9 cellular contexts compared by ENCODE assay signal in the genomic region with DNA sequence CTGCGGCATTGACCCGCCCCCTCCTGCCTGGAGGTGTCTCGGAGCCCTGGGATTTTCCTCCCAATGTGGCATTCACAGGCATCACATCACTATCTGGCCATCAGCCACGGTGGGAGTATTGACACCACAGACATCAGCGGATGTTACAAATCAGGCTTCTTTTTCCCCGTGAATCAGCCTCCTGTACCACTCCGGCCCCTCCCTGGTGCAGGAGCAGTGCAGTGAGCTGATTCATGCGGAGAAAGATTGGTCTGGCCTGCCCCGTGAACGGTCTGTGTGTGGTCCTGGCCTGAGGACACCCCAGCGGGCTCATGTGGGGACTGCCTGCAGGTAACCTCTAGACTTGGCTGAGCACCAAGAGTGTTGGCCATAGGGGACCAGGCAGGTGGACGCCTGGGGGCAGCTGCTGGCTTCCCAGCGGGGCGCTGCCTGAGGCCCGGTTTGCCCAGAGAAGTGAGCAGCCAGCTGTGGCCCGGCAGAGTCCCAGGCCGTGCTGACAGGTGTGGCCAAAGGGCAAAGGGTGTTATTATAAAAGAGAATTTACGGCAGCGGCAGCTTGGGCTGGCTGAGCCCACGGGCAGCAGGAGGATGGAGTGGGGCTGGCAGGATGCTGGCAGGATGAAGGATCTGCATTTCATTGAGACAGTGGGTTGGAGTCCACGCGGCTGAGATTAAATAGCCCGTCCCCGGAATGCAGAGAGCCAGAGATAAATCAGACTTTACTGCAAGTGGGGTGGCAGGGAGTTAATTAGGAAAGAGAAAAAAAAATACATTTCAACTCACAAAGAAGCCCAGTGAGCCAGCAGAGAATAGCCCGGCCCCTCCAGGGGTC. TPM values are rescaled to one million over a fixed set of nuclear protein-coding genes. Genes with fewer than 3 reads are reported as not detected.
DNase-seq lines count a peak whose midpoint lies in the region; ATAC-seq and TF ChIP-seq lines count a peak whose summit lies in the region.
"Had no signal": no experiment of that assay in that cellular context is flagged by ENCODE, and none has a peak within 500 bp of the region (broad histone marks: within the 10 kb centered on the region; RNA-seq: fewer than 3 reads in every experiment).

No MANE protein-coding gene starts in this region.

- no peak overlapping the region for H3K27ac ChIP-seq in HEK293 (ENCODE audit: extremely low read depth, low read depth, low read length)

- CTCF ChIA-PET in HEK293 (lab: Yijun Ruan, JAX) = interaction anchor here (0.6 to 2.3 kb wide), 3 partner anchors 11 to 1757 kb away, joined by 3 to 12 read pairs (median 4); no protein-coding TSS in a partner anchor

- H3K9me3 ChIP-seq in HEK293 (ENCODE audit: control insufficient read depth, insufficient read depth, low read depth, low read length) = no peaks in the 10 kb centered on the region

- H3K36me3 ChIP-seq in HEK293 (ENCODE audit: control insufficient read depth in 2 of 2, insufficient read depth in 1 of 2, low read length in 2 of 2) = no peaks in the 10 kb centered on the region

- no peak for ATAC-seq in GM18867 (IDR thresholded peaks at IDR 0.05; ENCODE audit: unreplicated experiment)

- TF ChIP-seq CTCF in HEK293 (tag by site-specific recombination; IDR thresholded peaks at IDR 0.05) = no peak

- DNase-seq in A172 (ENCODE audit: low spot score) (peak; percentile 98), SW480 (ENCODE audit: low spot score) (peak; percentile 72), iPS-NIHi11 (ENCODE audit: low spot score) (peak; percentile 44), dedifferentiated amniotic fluid mesenchymal stem cell (ENCODE audit: extremely low spot score) (no peak), HT-29 (ENCODE audit: low spot score) (no peak)
- no peak for DNase-seq in stimulated activated CD4-positive, alpha-beta T cell treated with anti-CD3 and anti-CD28 coated beads, Interleukin-2, amount 100 ng/mL, for 48 hours
- DNase-seq: AML-193 had no signal

- H3K4me3 ChIP-seq in HEK293 (ENCODE audit: low read depth, low read length) = no peak overlapping the region

- POLR2A ChIA-PET in HEK293 (lab: Yijun Ruan, JAX) = no interaction called here

- H3K4me1 ChIP-seq in HEK293 (ENCODE audit: control insufficient read depth, insufficient read depth, low read length) = no peaks in the 10 kb centered on the region

TF ChIP-seq in HEK293, 187 proteins besides CTCF, POLR2A, EP300 and RAD21:
- TF ChIP-seq ZNF768 (tag by site-specific recombination; IDR thresholded peaks at IDR 0.05) = no peak
- TF ChIP-seq ZIC2 (tag by site-specific recombination; IDR thresholded peaks at IDR 0.05) = peak; percentile 97

RNA-seq across cellular contexts. Expression of a gene that starts 32.1 kb away (rescaled TPM):
- 16.4 and 22.4 TPM in 2 replicates for total RNA-seq in A172 (2014; rRNA removed; shearing (Covaris generic))
- 10.4 and 11.2 TPM in 2 replicates for total RNA-seq in HT-29 (2014; rRNA removed; shearing (Covaris generic))

Comparison
In these comparisons a context has a peak if more than half of its experiments do, and no peak if none do; other contexts are left out.
1. DNase-seq: peak in A172 (single experiment), SW480 (single experiment) and iPS-NIHi11 (single experiment); none in dedifferentiated amniotic fluid mesenchymal stem cell (single experiment), stimulated activated CD4-positive, alpha-beta T cell treated with anti-CD3 and anti-CD28 coated beads, Interleukin-2, amount 100 ng/mL, for 48 hours (0 of 2) and HT-29 (single experiment).